Comparison of ENCODE assay signal across 8 cellular contexts in the genomic region with DNA sequence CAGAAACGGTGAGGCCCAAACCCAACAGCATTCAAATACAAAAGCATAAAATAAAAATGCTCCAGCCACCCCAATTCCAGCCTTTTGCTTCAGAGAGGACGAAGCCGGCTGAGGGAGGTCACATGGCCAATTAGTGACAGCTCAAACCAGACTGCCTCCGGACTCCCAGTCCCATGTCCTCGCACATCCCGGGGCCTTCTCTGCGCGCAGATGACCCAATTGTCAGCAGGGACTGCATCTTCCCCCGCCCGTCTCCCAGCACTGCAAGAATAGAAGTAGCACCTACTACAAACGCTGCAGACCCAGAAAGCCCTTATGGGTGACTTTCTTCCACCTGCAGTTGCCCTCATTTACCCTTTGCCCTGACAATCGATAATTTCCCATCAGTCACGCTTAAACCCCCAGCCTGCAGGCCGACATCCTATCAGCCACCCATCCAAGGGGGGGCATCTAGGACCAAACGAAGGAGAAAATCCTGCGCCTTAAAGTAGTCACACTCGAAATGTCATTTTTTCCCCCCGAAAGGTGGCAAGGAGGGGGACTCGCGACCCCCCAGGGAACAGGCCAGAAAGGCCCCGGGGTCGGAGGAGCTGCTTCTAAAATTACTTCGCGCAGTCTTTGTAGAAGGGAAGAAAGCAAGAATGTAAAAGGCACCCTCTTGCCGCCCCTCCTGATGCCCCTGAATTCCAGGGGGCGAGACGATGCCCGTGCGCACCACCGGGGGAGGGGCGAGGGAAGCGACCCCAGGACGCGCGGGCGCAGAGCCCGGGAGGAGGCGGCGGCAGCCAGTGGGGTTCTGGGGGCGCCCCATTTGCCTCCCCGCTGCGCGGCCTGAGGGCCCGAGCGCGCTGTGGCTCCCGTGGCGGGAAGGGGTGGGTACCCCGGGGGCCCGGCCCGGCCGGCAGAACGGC. TPM values are rescaled to one million over a fixed set of nuclear protein-coding genes. Genes with fewer than 3 reads are reported as not detected.
A peak's percentile ranks its signal among the peaks of the same experiment; 100 is the strongest.
DNase-seq lines count a peak whose midpoint lies in the region; ATAC-seq and TF ChIP-seq lines count a peak whose summit lies in the region.

No MANE protein-coding gene starts in this region.

- H3K27ac ChIP-seq in hepatocyte, result no peak overlapping the region

- H3K36me3 ChIP-seq in ES-I3 (ENCODE audit: insufficient read depth, low read length) (no peaks in the 10 kb centered on the region), hepatocyte (replicated peaks; ENCODE audit: insufficient read depth, low read depth) (no peaks in the 10 kb centered on the region)

- no peaks in the 10 kb centered on the region for H3K9me3 ChIP-seq in ES-I3 (ENCODE audit: control insufficient read depth, insufficient read depth, low read length)
- H3K9me3 ChIP-seq in hepatocyte (ENCODE audit: low read depth), result no peaks in the 10 kb centered on the region

- H3K4me1 ChIP-seq in ES-I3 (ENCODE audit: insufficient read depth, low read length) (peaks cover 5% of the 10 kb centered on the region), hepatocyte (ENCODE audit: insufficient read depth) (no peaks in the 10 kb centered on the region)

- peak overlapping the region; percentile 96 for H2AFZ ChIP-seq in hepatocyte

- no peaks in the 10 kb centered on the region for H3K9me2 ChIP-seq in hepatocyte (replicated peaks; ENCODE audit: insufficient read depth)

- peak; percentile 55 for DNase-seq in RPMI7951 (ENCODE audit: low read depth)
- DNase-seq in astrocyte of the hippocampus (ENCODE audit: low read depth, low spot score), result peak; percentile 28
- DNase-seq in hepatocyte (ENCODE audit: low spot score), result peak; percentile 34
- peak; percentile 53 for DNase-seq in putamen (ENCODE audit: low spot score)
- DNase-seq in glomerular visceral epithelial cell (ENCODE audit: extremely low spot score), result no peak

- peaks cover 48% of the 10 kb centered on the region for H3K79me2 ChIP-seq in hepatocyte

- H3K9ac ChIP-seq in ES-I3 (ENCODE audit: low read depth, low read length), result peak overlapping the region; percentile 71; the same call in 1 of the 2 replicates

- no peaks in the 10 kb centered on the region for H3K27me3 ChIP-seq in hepatocyte

- no peak for TF ChIP-seq CTCF in hepatocyte (IDR thresholded peaks at IDR 0.05; ENCODE audit: poor library complexity)

- ATAC-seq in HG02678 (IDR thresholded peaks at IDR 0.05; ENCODE audit: unreplicated experiment) (peak; percentile 30), HG02884 (IDR thresholded peaks at IDR 0.05; ENCODE audit: unreplicated experiment) (no peak)

- H3K4me2 ChIP-seq in hepatocyte, result peak overlapping the region; percentile 98

- peaks cover 6% of the 10 kb centered on the region for H4K20me1 ChIP-seq in hepatocyte (ENCODE audit: insufficient read depth, poor library complexity, severe bottlenecking)

- WGBS in hepatocyte (ENCODE audit: low lambda C conversion rate, missing lambda C conversion rate), result 11% methylated on average over 29 of the region's 53 CpGs

- peak overlapping the region; percentile 87 for H3K4me3 ChIP-seq in hepatocyte

RNA-seq across cellular contexts. Expression of a gene that starts 0.8 kb away (rescaled TPM):
- 13.9 and 14.9 TPM in 2 replicates for total RNA-seq in RPMI7951 (2014; rRNA removed; shearing (Covaris generic))
- 11.3 and 13.3 TPM in 2 replicates for total RNA-seq in hepatocyte
- polyA plus RNA-seq in hepatocyte, result 8.2 and 9.0 TPM in 2 replicates
